Comparison of ENCODE assay signal across 14 cellular contexts in the genomic region with DNA sequence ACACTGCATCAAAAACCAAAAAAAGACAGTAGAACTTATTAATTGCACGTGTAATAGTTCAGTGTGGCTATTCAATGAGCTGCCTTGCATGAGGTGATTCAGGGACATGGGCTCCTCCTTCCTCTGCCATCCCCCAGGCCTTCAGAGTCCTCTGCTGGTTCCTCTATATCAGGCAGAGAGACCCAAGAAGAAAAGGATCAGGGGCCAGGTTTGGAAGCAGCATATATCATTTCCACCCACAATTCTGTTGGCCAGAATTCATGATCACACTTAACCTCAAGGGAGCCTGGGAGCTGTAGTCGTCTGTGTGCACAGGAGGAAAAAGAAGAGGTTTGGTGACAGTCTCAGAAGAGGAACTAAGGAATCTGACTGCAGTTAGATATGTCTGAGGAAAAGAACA.
DNase-seq lines count a peak whose midpoint lies in the region; ATAC-seq and TF ChIP-seq lines count a peak whose summit lies in the region.
"Had no signal": no experiment of that assay in that cellular context is flagged by ENCODE, and none has a peak within 500 bp of the region (broad histone marks: within the 10 kb centered on the region; RNA-seq: fewer than 3 reads in every experiment).

No MANE protein-coding gene starts in this region.

- H3K27me3 ChIP-seq in fibroblast of lung (ENCODE audit: control insufficient read depth, insufficient read depth, low read length) (no peaks in the 10 kb centered on the region), adrenal gland (no peaks in the 10 kb centered on the region)
- H3K27me3 ChIP-seq: heart right ventricle, thyroid gland had no signal

- intact Hi-C loops in adrenal gland (cut with DNase I), result no loop called here

- H3K9me3 ChIP-seq in fibroblast of lung (ENCODE audit: control insufficient read depth, insufficient read depth, low read depth, low read length) (no peaks in the 10 kb centered on the region), adrenal gland (replicated peaks in 1 of 3) (no peaks in the 10 kb centered on the region)
- H3K9me3 ChIP-seq: heart right ventricle, thyroid gland had no signal

- H3K27ac ChIP-seq in RWPE1 (peak overlapping the region; percentile 69), fibroblast of lung (ENCODE audit: insufficient read depth, low read length) (no peak overlapping the region), adrenal gland (no peak overlapping the region)
- H3K27ac ChIP-seq: heart right ventricle, thyroid gland had no signal

- H3K36me3 ChIP-seq in fibroblast of lung (ENCODE audit: control insufficient read depth, insufficient read depth, low read length) (no peaks in the 10 kb centered on the region), adrenal gland (replicated peaks in 1 of 2) (no peaks in the 10 kb centered on the region)
- H3K36me3 ChIP-seq: heart right ventricle, thyroid gland had no signal

- H3K4me1 ChIP-seq in fibroblast of lung (ENCODE audit: control insufficient read depth, extremely low read depth, insufficient read depth, low read length), result no peaks in the 10 kb centered on the region
- no peaks in the 10 kb centered on the region for H3K4me1 ChIP-seq in adrenal gland (replicated peaks in 1 of 2)
- H3K4me1 ChIP-seq: heart right ventricle, thyroid gland had no signal

- H3K4me3 ChIP-seq in fibroblast of lung (replicated peaks in 1 of 4; ENCODE audit: control extremely low read depth in 1 of 4, insufficient read depth in 1 of 4, low read depth in 3 of 4, low read length in 4 of 4), result no peak overlapping the region
- no peak overlapping the region for H3K4me3 ChIP-seq in adrenal gland
- H3K4me3 ChIP-seq: heart right ventricle, thyroid gland had no signal

- POLR2A ChIA-PET in RWPE1 (lab: Yijun Ruan, JAX; ENCODE audit: low non-redundant PET), result no interaction called here

- no peaks in the 10 kb centered on the region for H4K20me1 ChIP-seq in fibroblast of lung (ENCODE audit: control insufficient read depth, extremely low read depth, insufficient read depth, low read length)

- ATAC-seq in GM18907 (IDR thresholded peaks at IDR 0.05; ENCODE audit: unreplicated experiment) (no peak), GM21825 (IDR thresholded peaks at IDR 0.05; ENCODE audit: unreplicated experiment) (no peak)
- ATAC-seq: naive thymus-derived CD8-positive, alpha-beta T cell had no signal

- H2AFZ ChIP-seq in fibroblast of lung (ENCODE audit: low read length), result no peak overlapping the region

- no peaks in the 10 kb centered on the region for H3K79me2 ChIP-seq in fibroblast of lung (ENCODE audit: control insufficient read depth, insufficient read depth, low read length)

- 55 to 70% (median 65%) methylated on average over 2 of the region's 2 CpGs for WGBS in adrenal gland, 4 donors

- no peak overlapping the region for H3K9ac ChIP-seq in fibroblast of lung (ENCODE audit: insufficient read depth, low read length)

- DNase-seq in AML-193 (lab: John Stamatoyannopoulos, UW), result peak; percentile 19 to 32
- peak; percentile 54 for DNase-seq in HT1080 (ENCODE audit: low read depth)
- no peak for DNase-seq in RWPE1 (ENCODE audit: low spot score)
- DNase-seq in fibroblast of lung (ENCODE audit: low read depth in 2 of 2), result no peak
- no peak for DNase-seq in NCI-H1105 (lab: John Stamatoyannopoulos, UW)
- DNase-seq in adrenal gland, result no peak
- DNase-seq: amniotic stem cell; heart right ventricle; naive thymus-derived CD8-positive, alpha-beta T cell; NCI-H1694 treated with DMSO at 0.1 percent for 48 hours; NCI-H748 treated with DMSO at 0.1 percent for 48 hours; thyroid gland had no signal

- peak overlapping the region; percentile 26 for H3K4me2 ChIP-seq in fibroblast of lung (ENCODE audit: extremely low read depth, insufficient read depth, low read length)

- CTCF ChIA-PET in RWPE1 (lab: Yijun Ruan, JAX), result interaction anchor here (0.6 to 0.9 kb wide), 2 partner anchors 14 to 27 kb away, joined by 4 read pairs; no protein-coding TSS in a partner anchor

- TF ChIP-seq POLR2A in adrenal gland (IDR thresholded peaks at IDR 0.05), result no peak

- TF ChIP-seq CTCF in RWPE1 (conservative IDR thresholded peaks at IDR 0.05; ENCODE audit: low read depth) (no peak), fibroblast of lung (conservative IDR thresholded peaks at IDR 0.05 in 1 of 2, IDR thresholded peaks at IDR 0.05 in 1 of 2; ENCODE audit: low read depth in 1 of 2, low read length in 2 of 2) (no peak), adrenal gland (IDR thresholded peaks at IDR 0.05) (no peak)

Comparison
In these comparisons a context has a peak if more than half of its experiments do, and no peak if none do; other contexts are left out.
1. DNase-seq: peak in AML-193 (2 of 2) and HT1080 (single experiment); none in RWPE1 (single experiment), fibroblast of lung (0 of 2), NCI-H1105 (single experiment) and adrenal gland (0 of 7).